ENCODE assay signal across 3 cellular contexts in genomic region chr9:25827626-25828025, GRCh38.
"Had no signal": no experiment of that assay in that cellular context is flagged by ENCODE, and none has a peak within 500 bp of the region (broad histone marks: within the 10 kb centered on the region; RNA-seq: fewer than 3 reads in every experiment).

No MANE protein-coding gene starts in this region.

- DNase-seq: GDM1, GF-D8 had no signal

- H3K4me3 ChIP-seq: GM12878 had no signal
